ENCODE assay signal across 16 cellular contexts in genomic region chr12:97595936-97596335, GRCh38.
DNase-seq lines count a peak whose midpoint lies in the region; ATAC-seq, FAIRE-seq and TF ChIP-seq lines count a peak whose summit lies in the region.
"Had no signal": no experiment of that assay in that cellular context is flagged by ENCODE, and none has a peak within 500 bp of the region (broad histone marks: within the 10 kb centered on the region; RNA-seq: fewer than 3 reads in every experiment).

No MANE protein-coding gene starts in this region.

- intact Hi-C loops in HepG2 (cut with micrococcal nuclease; ENCODE audit: unreplicated experiment): loop anchor here (2.0 kb wide), 1 partner anchor 27 kb away; no protein-coding TSS in a partner anchor
- intact Hi-C loops in right lobe of liver (cut with DNase I): no loop called here
- intact Hi-C loops in endothelial cell of umbilical vein (cut with micrococcal nuclease): no loop called here

- no peak overlapping the region for H3K18ac ChIP-seq in mesenchymal stem cell (ENCODE audit: low read depth in 1 of 2, low read length in 2 of 2)

- H4K20me1 ChIP-seq in HepG2 (ENCODE audit: insufficient read depth, low read length) (no peaks in the 10 kb centered on the region), endothelial cell of umbilical vein (replicated peaks; ENCODE audit: control insufficient read depth, extremely low read depth, insufficient read depth, low read length) (no peaks in the 10 kb centered on the region)

- no peak overlapping the region for H4K91ac ChIP-seq in mesenchymal stem cell (ENCODE audit: low read length)

- WGBS in HepG2 (ENCODE audit: low lambda C conversion rate): 16% methylated on average over 4 of the region's 4 CpGs
- 67% methylated on average over 4 of the region's 4 CpGs for WGBS in right lobe of liver (ENCODE audit: insufficient coverage, low coverage, low lambda C conversion rate, missing lambda C conversion rate)
- 39% methylated on average over 3 of the region's 4 CpGs for WGBS in mesenchymal stem cell

- no peak overlapping the region for H3K23ac ChIP-seq in mesenchymal stem cell (ENCODE audit: low read length in 2 of 2)

- no peak overlapping the region for H2BK120ac ChIP-seq in mesenchymal stem cell (ENCODE audit: low read depth, low read length)

- TF ChIP-seq POLR2A in HepG2 (IDR thresholded peaks at IDR 0.05; ENCODE audit: insufficient read depth in 1 of 2, low read depth in 2 of 2, low read length in 2 of 2) (no peak), right lobe of liver (IDR thresholded peaks at IDR 0.05) (no peak), endothelial cell of umbilical vein (IDR thresholded peaks at IDR 0.05; ENCODE audit: low read depth, low read length) (no peak)

- peak overlapping the region; percentile 45 for H3K9ac ChIP-seq in HepG2 (ENCODE audit: insufficient read depth, low read depth, low read length)
- no peak overlapping the region for H3K9ac ChIP-seq in endothelial cell of umbilical vein (replicated peaks; ENCODE audit: extremely low read depth, insufficient read depth, low read length)
- no peak overlapping the region for H3K9ac ChIP-seq in mesenchymal stem cell (ENCODE audit: low read length)

- no TSS peak for BruUV-seq in HepG2 (replicated peaks; lab: Mats Ljungman, UMichigan)
- BruUV-seq in endothelial cell of umbilical vein (replicated peaks; lab: Mats Ljungman, UMichigan): no TSS peak

- no peak overlapping the region for H2BK5ac ChIP-seq in mesenchymal stem cell (ENCODE audit: low read depth, low read length, poor library complexity, severe bottlenecking)

- H3K27ac ChIP-seq in HepG2 (ENCODE audit: extremely low read length, insufficient read depth, low read length): peak overlapping the region; percentile 47
- H3K27ac ChIP-seq in right lobe of liver: no peak overlapping the region
- no peak overlapping the region for H3K27ac ChIP-seq in endothelial cell of umbilical vein (ENCODE audit: insufficient read depth, low read depth, low read length)
- no peak overlapping the region for H3K27ac ChIP-seq in mesenchymal stem cell (ENCODE audit: low read length, poor library complexity, severe bottlenecking)
- H3K27ac ChIP-seq: A549, C4-2B, SJSA1 had no signal

- no peaks in the 10 kb centered on the region for H3K79me2 ChIP-seq in HepG2 (ENCODE audit: insufficient read depth, low read length)
- H3K79me2 ChIP-seq in endothelial cell of umbilical vein (ENCODE audit: control insufficient read depth, insufficient read depth, low read length): no peaks in the 10 kb centered on the region

- H2AK5ac ChIP-seq in mesenchymal stem cell (ENCODE audit: low read length, severe bottlenecking): no peak overlapping the region

- no peak overlapping the region for H3K14ac ChIP-seq in mesenchymal stem cell (ENCODE audit: low read length in 2 of 2)

- TF ChIP-seq EP300 in HepG2 (IDR thresholded peaks at IDR 0.05; ENCODE audit: low read depth in 2 of 2, low read length in 2 of 2) (no peak; a peak in 1 of 4 replicates), HepG2 (CRISPR knock-in tag; IDR thresholded peaks at IDR 0.05; ENCODE audit: borderline replicate concordance) (no peak)

- TF ChIP-seq RAD21 in HepG2 (CRISPR knock-in tag; IDR thresholded peaks at IDR 0.05): no peak

- H3K4me1 ChIP-seq in HepG2 (ENCODE audit: insufficient read depth, low read length) (peaks cover 43% of the 10 kb centered on the region), right lobe of liver (no peaks in the 10 kb centered on the region), endothelial cell of umbilical vein (ENCODE audit: control insufficient read depth, extremely low read depth, insufficient read depth, low read length) (peaks cover 2% of the 10 kb centered on the region), mesenchymal stem cell (ENCODE audit: control insufficient read depth, insufficient read depth, low read depth, low read length) (no peaks in the 10 kb centered on the region)
- H3K4me1 ChIP-seq: A549, SJSA1 had no signal

- H2BK12ac ChIP-seq in mesenchymal stem cell (ENCODE audit: low read length in 2 of 2): no peak overlapping the region

- H3K36me3 ChIP-seq in HepG2 (replicated peaks in 1 of 2; ENCODE audit: control insufficient read depth in 1 of 2, insufficient read depth in 2 of 2, low read length in 2 of 2): no peaks in the 10 kb centered on the region
- H3K36me3 ChIP-seq in right lobe of liver: no peaks in the 10 kb centered on the region
- no peaks in the 10 kb centered on the region for H3K36me3 ChIP-seq in endothelial cell of umbilical vein (ENCODE audit: control insufficient read depth in 2 of 2, extremely low read depth in 1 of 2, insufficient read depth in 2 of 2, low read length in 2 of 2)
- no peaks in the 10 kb centered on the region for H3K36me3 ChIP-seq in mesenchymal stem cell (ENCODE audit: control insufficient read depth in 1 of 2, insufficient read depth in 2 of 2, low read depth in 1 of 2, low read length in 2 of 2)
- H3K36me3 ChIP-seq: SJSA1 had no signal

- H3K27me3 ChIP-seq in HepG2 (ENCODE audit: control insufficient read depth in 1 of 2, insufficient read depth in 2 of 2, low read length in 2 of 2) (no peaks in the 10 kb centered on the region), right lobe of liver (no peaks in the 10 kb centered on the region), endothelial cell of umbilical vein (ENCODE audit: control insufficient read depth in 2 of 2, insufficient read depth in 2 of 2, low read length in 2 of 2) (no peaks in the 10 kb centered on the region), mesenchymal stem cell (ENCODE audit: control insufficient read depth in 1 of 2, insufficient read depth in 1 of 2, low read length in 2 of 2) (no peaks in the 10 kb centered on the region)
- H3K27me3 ChIP-seq: SJSA1 had no signal

- H3K9me3 ChIP-seq in HepG2 (ENCODE audit: low read length) (no peaks in the 10 kb centered on the region), right lobe of liver (no peaks in the 10 kb centered on the region), endothelial cell of umbilical vein (replicated peaks; ENCODE audit: control insufficient read depth, insufficient read depth, low read length) (no peaks in the 10 kb centered on the region), mesenchymal stem cell (ENCODE audit: control insufficient read depth, low read length) (peaks cover 2% of the 10 kb centered on the region)
- H3K9me3 ChIP-seq: A549, SJSA1 had no signal

- in situ Hi-C loops in HepG2 (cut with HindIII; ENCODE audit: extremely low pct_ligation_motif_present, low pct_unique_long_range_greater_than_20kb): no loop called here

- POLR2A ChIA-PET in HepG2 (lab: Yijun Ruan, JAX) (interaction anchor here (1.0 kb wide), 1 partner anchor 30 kb away, joined by 4 read pairs; no protein-coding TSS in a partner anchor), endothelial cell of umbilical vein (lab: Charles Lee) (no interaction called here)

- no peak overlapping the region for H2BK15ac ChIP-seq in mesenchymal stem cell (ENCODE audit: low read depth, poor library complexity, severe bottlenecking)

- H3K4ac ChIP-seq in mesenchymal stem cell (ENCODE audit: low read depth in 1 of 2, low read length in 2 of 2): no peak overlapping the region

- H2AFZ ChIP-seq in HepG2 (ENCODE audit: low read length) (peak overlapping the region; percentile 65), endothelial cell of umbilical vein (ENCODE audit: low read depth, low read length) (no peak overlapping the region), mesenchymal stem cell (ENCODE audit: low read depth, low read length) (peak overlapping the region; percentile 42)

- FAIRE-seq in HepG2 (lab: Jason Lieb, UNC): peak; percentile 56
- no peak for FAIRE-seq in endothelial cell of umbilical vein (lab: Jason Lieb, UNC)
- FAIRE-seq: A549 had no signal

- CTCF ChIA-PET in HepG2 (lab: Yijun Ruan, JAX; ENCODE audit: low intra/inter-chr PET ratio, low total read pairs) (no interaction called here), endothelial cell of umbilical vein (lab: Charles Lee) (no interaction called here)

- peak overlapping the region; percentile 69 for H3K4me2 ChIP-seq in HepG2 (ENCODE audit: low read depth, low read length)
- no peak overlapping the region for H3K4me2 ChIP-seq in endothelial cell of umbilical vein (ENCODE audit: insufficient read depth, low read length)
- H3K4me2 ChIP-seq in mesenchymal stem cell (ENCODE audit: low read length, poor library complexity, severe bottlenecking): no peak overlapping the region
- H3K4me2 ChIP-seq: A549 had no signal

- H4K8ac ChIP-seq in mesenchymal stem cell (ENCODE audit: low read length): no peak overlapping the region

- H3K4me3 ChIP-seq in HepG2 (replicated peaks in 1 of 3; ENCODE audit: insufficient read depth in 1 of 3, low read depth in 2 of 3, low read length in 3 of 3) (peak overlapping the region in 1 of 3 experiments; percentile 33; a peak in 1 of 6 replicates), right lobe of liver (no peak overlapping the region), endothelial cell of umbilical vein (replicated peaks in 1 of 3; ENCODE audit: insufficient read depth in 1 of 3, low read depth in 1 of 3, low read length in 3 of 3) (no peak overlapping the region), mesenchymal stem cell (ENCODE audit: insufficient read depth in 1 of 2, low read depth in 1 of 2, low read length in 2 of 2) (no peak overlapping the region)
- H3K4me3 ChIP-seq: A549, SJSA1 had no signal

- no peaks in the 10 kb centered on the region for H3K79me1 ChIP-seq in mesenchymal stem cell (replicated peaks; ENCODE audit: low read length, poor library complexity, severe bottlenecking)

- DNase-seq in HepG2 (ENCODE audit: low spot score) (no peak), right lobe of liver (no peak), endothelial cell of umbilical vein (ENCODE audit: low read depth, low spot score) (peak; percentile 6), mesenchymal stem cell (no peak), NK-92 (lab: John Stamatoyannopoulos, UW; ENCODE audit: unreplicated experiment) (no peak), 8988T (no peak)
- DNase-seq: HCEC 1CT, KG1, NCI-H2107, NCI-H226, NCI-H526 treated with DMSO at 0.1 percent for 48 hours had no signal

- H3K9me1 ChIP-seq in endothelial cell of umbilical vein (replicated peaks; ENCODE audit: control insufficient read depth, extremely low read depth, insufficient read depth, low read length): no peaks in the 10 kb centered on the region

- TF ChIP-seq CTCF in HepG2 (CRISPR knock-in tag; IDR thresholded peaks at IDR 0.05) (no peak), right lobe of liver (IDR thresholded peaks at IDR 0.05) (no peak), endothelial cell of umbilical vein (IDR thresholded peaks at IDR 0.05; ENCODE audit: extremely low read depth in 1 of 2, insufficient read depth in 1 of 2, low read depth in 1 of 2, low read length in 2 of 2) (no peak)

- ATAC-seq in HepG2 (peak; percentile 74), right lobe of liver (no peak), HG03460 (IDR thresholded peaks at IDR 0.05; ENCODE audit: unreplicated experiment) (no peak), GM21526 (IDR thresholded peaks at IDR 0.05; ENCODE audit: low FRiP score, unreplicated experiment) (no peak)
- ATAC-seq: A549 had no signal

- dilution Hi-C loops in endothelial cell of umbilical vein (cut with MboI; ENCODE audit: extremely low pct_ligation_motif_present, low sequenced_read_pairs): no loop called here

TF ChIP-seq in HepG2, 621 proteins besides CTCF, POLR2A, EP300 and RAD21 (continues in another document):
- TF ChIP-seq ZNF207 (IDR thresholded peaks at IDR 0.05; ENCODE audit: borderline replicate concordance): no peak

TF ChIP-seq in endothelial cell of umbilical vein, 7 proteins besides CTCF, POLR2A, EP300 and RAD21 (continues in another document):
- no peak for TF ChIP-seq POLR2AphosphoS5 (IDR thresholded peaks at IDR 0.05; ENCODE audit: insufficient read depth, low read depth, low read length)
